In genomic region chr11:3341298-3341697, GRCh38 we compare ENCODE assay signal across 9 cellular contexts. TPM values are rescaled to one million over a fixed set of nuclear protein-coding genes. Genes with fewer than 3 reads are reported as not detected.
A peak's percentile ranks its signal among the peaks of the same experiment; 100 is the strongest.
DNase-seq lines count a peak whose midpoint lies in the region; ATAC-seq and TF ChIP-seq lines count a peak whose summit lies in the region.
"Had no signal": no experiment of that assay in that cellular context is flagged by ENCODE, and none has a peak within 500 bp of the region (broad histone marks: within the 10 kb centered on the region; RNA-seq: fewer than 3 reads in every experiment).

No MANE protein-coding gene starts in this region.

- H2AFZ ChIP-seq in GM23338: no peak overlapping the region

- H3K9me2 ChIP-seq in GM23338 (ENCODE audit: insufficient read depth): no peaks in the 10 kb centered on the region; the same call in 1 of the 2 replicates

- H3K27ac Mint-ChIP-seq in GM23338: no peak overlapping the region
- H3K27ac Mint-ChIP-seq in activated naive CD8-positive, alpha-beta T cell treated with anti-CD3 and anti-CD28 coated beads, Interleukin-2, amount 10 ng/mL, durations not matched to agents 7 days and 5 days: no peak overlapping the region

- H3K9me3 Mint-ChIP-seq in GM23338: peaks cover 8% of the 10 kb centered on the region
- H3K9me3 Mint-ChIP-seq in activated naive CD8-positive, alpha-beta T cell treated with anti-CD3 and anti-CD28 coated beads, Interleukin-2, amount 10 ng/mL, durations not matched to agents 7 days and 5 days: no peaks in the 10 kb centered on the region

- peaks cover 6% of the 10 kb centered on the region; the same call in 1 of the 3 replicates for H3K36me3 Mint-ChIP-seq in GM23338 (ENCODE audit: low read depth)
- H3K36me3 Mint-ChIP-seq in activated naive CD8-positive, alpha-beta T cell treated with anti-CD3 and anti-CD28 coated beads, Interleukin-2, amount 10 ng/mL, durations not matched to agents 7 days and 5 days: no peaks in the 10 kb centered on the region

- no peak overlapping the region for H3K4me3 Mint-ChIP-seq in GM23338
- no peak overlapping the region for H3K4me3 Mint-ChIP-seq in activated naive CD8-positive, alpha-beta T cell treated with anti-CD3 and anti-CD28 coated beads, Interleukin-2, amount 10 ng/mL, durations not matched to agents 7 days and 5 days

- no peaks in the 10 kb centered on the region for H4K20me1 ChIP-seq in GM23338 (replicated peaks; ENCODE audit: insufficient read depth)

- no peaks in the 10 kb centered on the region for H3F3A ChIP-seq in GM23338 (replicated peaks; ENCODE audit: low read depth)

- peaks cover 2% of the 10 kb centered on the region for H3K27me3 Mint-ChIP-seq in GM23338 (ENCODE audit: insufficient read depth, low read depth, poor library complexity)
- H3K27me3 Mint-ChIP-seq in activated naive CD8-positive, alpha-beta T cell treated with anti-CD3 and anti-CD28 coated beads, Interleukin-2, amount 10 ng/mL, durations not matched to agents 7 days and 5 days: peaks cover 21% of the 10 kb centered on the region

- POLR2A ChIA-PET in activated naive CD8-positive, alpha-beta T cell treated with anti-CD3 and anti-CD28 coated beads, Interleukin-2, amount 10 ng/mL, durations not matched to agents 7 days and 5 days (lab: Charles Lee): no interaction called here

- no peaks in the 10 kb centered on the region for H3K4me1 ChIP-seq in GM23338 (ENCODE audit: insufficient read depth)
- H3K4me1 ChIP-seq: HAP-1 had no signal

- H3K4me3 ChIP-seq in GM23338: no peak overlapping the region
- H3K4me3 ChIP-seq: HAP-1 had no signal

- peaks cover 20% of the 10 kb centered on the region for H3K4me1 Mint-ChIP-seq in GM23338
- H3K4me1 Mint-ChIP-seq in activated naive CD8-positive, alpha-beta T cell treated with anti-CD3 and anti-CD28 coated beads, Interleukin-2, amount 10 ng/mL, durations not matched to agents 7 days and 5 days: no peaks in the 10 kb centered on the region

- peak; percentile 53 for TF ChIP-seq CTCF in AG09319 (IDR thresholded peaks at IDR 0.05; ENCODE audit: low read depth, low read length)
- TF ChIP-seq CTCF in GM23338 (conservative IDR thresholded peaks at IDR 0.05; ENCODE audit: low read depth in 2 of 2): peak; percentile 90 to 97

- no peak overlapping the region for H3K4me2 ChIP-seq in GM23338

- H3K36me3 ChIP-seq in GM23338 (ENCODE audit: insufficient read depth): no peaks in the 10 kb centered on the region
- H3K36me3 ChIP-seq: HAP-1 had no signal

- DNase-seq in AG09319 (ENCODE audit: extremely low read depth, low read depth) (no peak), GM23338 (ENCODE audit: low spot score) (peak; percentile 89), inferior parietal cortex (ENCODE audit: extremely low spot score) (peak; percentile 63), NCI-H2227 (lab: John Stamatoyannopoulos, UW; ENCODE audit: unreplicated experiment) (no peak)
- DNase-seq in activated naive CD8-positive, alpha-beta T cell treated with anti-CD3 and anti-CD28 coated beads, Interleukin-2, amount 10 ng/mL, durations not matched to agents 7 days and 5 days: peak; percentile 74
- DNase-seq in stimulated activated CD4-positive, alpha-beta T cell treated with anti-CD3 and anti-CD28 coated beads, Interleukin-1b, Interleukin-23, amount 100 ng/mL, for 48 hours: peak; percentile 63

- ATAC-seq in GM23338 (peak; percentile 87), SK-N-SH treated with all-trans-retinoic acid at 6 μM for 48 hours (peak; percentile 85), HG02610 (IDR thresholded peaks at IDR 0.05; ENCODE audit: unreplicated experiment) (no peak)
- no peak for ATAC-seq in activated naive CD8-positive, alpha-beta T cell treated with anti-CD3 and anti-CD28 coated beads, Interleukin-2, amount 10 ng/mL, durations not matched to agents 7 days and 5 days (ENCODE audit: low read depth)

- H3K27ac ChIP-seq in GM23338 (ENCODE audit: low read depth): no peak overlapping the region

- no peaks in the 10 kb centered on the region for H3K27me3 ChIP-seq in GM23338 (ENCODE audit: insufficient read depth)

- no peaks in the 10 kb centered on the region for H3K79me2 ChIP-seq in GM23338 (replicated peaks; ENCODE audit: insufficient read depth)

TF ChIP-seq in GM23338, 12 proteins besides CTCF, POLR2A, EP300 and RAD21 (continues in another document):
- TF ChIP-seq ZNF331 (CRISPR knock-in tag; IDR thresholded peaks at IDR 0.05; ENCODE audit: low read depth): no peak
- TF ChIP-seq NANOG (IDR thresholded peaks at IDR 0.05; ENCODE audit: borderline replicate concordance): no peak
- no peak for TF ChIP-seq EZH2phosphoT487 (IDR thresholded peaks at IDR 0.05; ENCODE audit: unreplicated experiment)

TF ChIP-seq in SK-N-SH treated with all-trans-retinoic acid at 6 μM for 48 hours, 23 proteins besides CTCF, POLR2A, EP300 and RAD21:
- TF ChIP-seq RARB (CRISPR knock-in tag; IDR thresholded peaks at IDR 0.05) (no peak), ZNF565 (CRISPR knock-in tag; conservative IDR thresholded peaks at IDR 0.05; ENCODE audit: low read depth) (no peak)

RNA-seq across cellular contexts. Expression of gene ZNF195, which starts 37.6 kb away (rescaled TPM):
- 95.3 and 101 TPM in 2 replicates for total RNA-seq in GM23338 (2014; rRNA removed; shearing (Covaris generic))
- 81.6 and 116 TPM in 2 replicates for polyA plus RNA-seq in GM23338 (2016; fragmentation: Nextera tagmentation; extraction: Ambion mirVana)
- 10 to 100 TPM; 41.6 to 44.4 TPM for total RNA-seq in activated naive CD8-positive, alpha-beta T cell treated with anti-CD3 and anti-CD28 coated beads, Interleukin-2, amount 10 ng/mL, durations not matched to agents 7 days and 5 days

Comparison
In these comparisons a context has a peak if more than half of its experiments do, and no peak if none do; other contexts are left out.
1. DNase-seq: peak in GM23338 (single experiment), activated naive CD8-positive, alpha-beta T cell treated with anti-CD3 and anti-CD28 coated beads, Interleukin-2, amount 10 ng/mL, durations not matched to agents 7 days and 5 days (single experiment), inferior parietal cortex (single experiment) and stimulated activated CD4-positive, alpha-beta T cell treated with anti-CD3 and anti-CD28 coated beads, Interleukin-1b, Interleukin-23, amount 100 ng/mL, for 48 hours (single experiment); none in AG09319 (single experiment) and NCI-H2227 (single experiment).
2. ATAC-seq: peak in GM23338 (single experiment) and SK-N-SH treated with all-trans-retinoic acid at 6 μM for 48 hours (single experiment); none in activated naive CD8-positive, alpha-beta T cell treated with anti-CD3 and anti-CD28 coated beads, Interleukin-2, amount 10 ng/mL, durations not matched to agents 7 days and 5 days (single experiment) and HG02610 (single experiment).